Comparison of ENCODE assay signal across 23 cellular contexts in genomic region chr2:160498147-160498546, GRCh38. TPM values are rescaled to one million over a fixed set of nuclear protein-coding genes. Genes with fewer than 3 reads are reported as not detected.
A peak's percentile ranks its signal among the peaks of the same experiment; 100 is the strongest.
DNase-seq lines count a peak whose midpoint lies in the region; ATAC-seq and TF ChIP-seq lines count a peak whose summit lies in the region.
"Had no signal": no experiment of that assay in that cellular context is flagged by ENCODE, and none has a peak within 500 bp of the region (broad histone marks: within the 10 kb centered on the region; RNA-seq: fewer than 3 reads in every experiment).

No MANE protein-coding gene starts in this region.

- DNase-seq in EH (ENCODE audit: low read depth) (peak; percentile 87), ascending aorta (ENCODE audit: low spot score in 2 of 2) (no peak), hepatic stellate cell (ENCODE audit: low spot score) (peak; percentile 26), aorta (no peak), NCI-H510A treated with DMSO at 0.1 percent for 48 hours (lab: John Stamatoyannopoulos, UW) (no peak)
- DNase-seq: BE2C; CD8-positive, alpha-beta memory T cell; DND-41; GM23248; H7; NCI-H1048; NCI-H1417 treated with DMSO at 0.1 percent for 48 hours; NCI-H1694 treated with DMSO at 0.1 percent for 48 hours; NCI-H2081; NCI-H2171; NCI-H345; NCI-H524; NCI-H748 treated with DMSO at 0.1 percent for 48 hours; SIG-M5 had no signal

- H3K27ac ChIP-seq in ascending aorta = peak overlapping the region; percentile 56 to 58
- peak overlapping the region in 1 of 2 donors; percentile 78 for H3K27ac ChIP-seq in aorta (ENCODE audit: low read depth in 1 of 2, low read length in 2 of 2)
- H3K27ac ChIP-seq: A549, GM23248, SK-N-MC had no signal

- H3K4me3 ChIP-seq in ascending aorta = no peak overlapping the region
- no peak overlapping the region for H3K4me3 ChIP-seq in aorta (ENCODE audit: low read length in 2 of 2)
- H3K4me3 ChIP-seq: A549, GM23248, SK-N-MC had no signal

- 16 to 23% methylated on average over 5 of the region's 5 CpGs for WGBS in aorta, 2 donors

- H3K27me3 ChIP-seq in ascending aorta (no peaks in the 10 kb centered on the region), aorta (ENCODE audit: control insufficient read depth in 1 of 2, insufficient read depth in 2 of 2, low read length in 1 of 2) (no peaks in the 10 kb centered on the region)
- H3K27me3 ChIP-seq: BE2C had no signal

- peaks cover 0 to 8% of the 10 kb centered on the region in 2 donors for H3K4me1 ChIP-seq in ascending aorta
- H3K4me1 ChIP-seq in aorta (ENCODE audit: control insufficient read depth in 1 of 2, insufficient read depth in 2 of 2, low read length in 2 of 2) = peaks cover 2% of the 10 kb centered on the region in 2 donors
- H3K4me1 ChIP-seq: BE2C had no signal

- H3K36me3 ChIP-seq in ascending aorta (no peaks in the 10 kb centered on the region), aorta (ENCODE audit: control insufficient read depth in 1 of 2, insufficient read depth in 2 of 2, low read length in 1 of 2) (no peaks in the 10 kb centered on the region)

- ATAC-seq in aorta (ENCODE audit: low FRiP score) (no peak), HG02642 (IDR thresholded peaks at IDR 0.05; ENCODE audit: poor library complexity, unreplicated experiment) (no peak), GM18870 (IDR thresholded peaks at IDR 0.05; ENCODE audit: unreplicated experiment) (no peak)
- ATAC-seq: A549 had no signal

- TF ChIP-seq CTCF in ascending aorta (IDR thresholded peaks at IDR 0.05) = no peak

- no peaks in the 10 kb centered on the region for H3K9me3 ChIP-seq in ascending aorta
- H3K9me3 ChIP-seq in aorta (ENCODE audit: control insufficient read depth, low read length) = no peaks in the 10 kb centered on the region
- H3K9me3 ChIP-seq: A549, BE2C had no signal

- intact Hi-C loops in ascending aorta (cut with DNase I) (loop anchor here (5.0 to 10.0 kb wide), 4 partner anchors 84 to 883 kb away; partner anchors contain the start of gene BAZ2B), aorta (cut with DNase I) (loop anchor here (5.0 to 10.0 kb wide), 6 partner anchors 63 to 467 kb away; no protein-coding TSS in a partner anchor)

RNA-seq across cellular contexts. Expression of gene RBMS1, which starts 4.5 kb away (rescaled TPM):
- 51.1 TPM for total RNA-seq in ascending aorta
- total RNA-seq in aorta = 100 to 1,000 TPM; 119 to 146 TPM
- 10 to 100 TPM; 32.8 to 79.8 TPM for polyA plus RNA-seq in aorta

Comparison
In these comparisons a context has a peak if more than half of its experiments do, and no peak if none do; other contexts are left out.
1. DNase-seq: peak in EH (single experiment) and hepatic stellate cell (single experiment); none in ascending aorta (0 of 2), aorta (0 of 2) and NCI-H510A treated with DMSO at 0.1 percent for 48 hours (single experiment).